In the genomic region with DNA sequence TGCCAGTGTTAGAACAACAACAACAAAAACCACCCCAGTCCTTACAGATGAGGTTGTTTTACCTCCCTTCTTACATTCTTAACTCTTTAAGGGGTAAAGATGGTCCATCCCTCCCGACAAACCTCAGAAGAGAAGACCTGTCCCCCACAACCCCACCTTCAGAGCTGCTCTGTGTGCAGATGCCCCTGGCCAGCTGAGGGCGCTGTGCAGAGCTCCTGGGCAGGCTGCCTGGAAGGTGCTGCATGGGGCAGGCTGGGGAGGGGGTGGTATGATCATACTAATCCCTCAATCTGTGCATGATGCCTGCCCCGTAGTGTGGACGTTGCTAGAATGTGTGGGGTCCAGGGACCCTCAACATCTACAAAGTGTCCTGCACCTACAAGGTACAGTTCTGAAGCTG, we compare ENCODE assay signal across 11 cellular contexts.
DNase-seq lines count a peak whose midpoint lies in the region; ATAC-seq and TF ChIP-seq lines count a peak whose summit lies in the region.
"Had no signal": no experiment of that assay in that cellular context is flagged by ENCODE, and none has a peak within 500 bp of the region (broad histone marks: within the 10 kb centered on the region; RNA-seq: fewer than 3 reads in every experiment).

No MANE protein-coding gene starts in this region.

- ATAC-seq in HG03520 (IDR thresholded peaks at IDR 0.05; ENCODE audit: unreplicated experiment) (no peak), GM19463 (IDR thresholded peaks at IDR 0.05; ENCODE audit: unreplicated experiment) (no peak)
- ATAC-seq: stimulated activated memory B cell treated with anti-CD40 and anti-IgM and Interleukin-4, amounts not matched to agents 10 μg/mL and 1 μg/mL and 100 μg/mL, for 72 hours had no signal

- H3K4me3 ChIP-seq in AG04449 (ENCODE audit: low read depth, low read length) (no peak overlapping the region), astrocyte of the spinal cord (ENCODE audit: low read depth, low read length) (no peak overlapping the region)

- TF ChIP-seq CTCF in AG04449 (IDR thresholded peaks at IDR 0.05; ENCODE audit: insufficient read depth, low read length, missing control alignments) = peak; percentile 21
- peak; percentile 33 for TF ChIP-seq CTCF in astrocyte of the spinal cord (IDR thresholded peaks at IDR 0.05; ENCODE audit: low read depth, low read length)

- POLR2A ChIA-PET in AG04449 (lab: Yijun Ruan, JAX) = no interaction called here
- POLR2A ChIA-PET in HEK293T (lab: Yijun Ruan, JAX) = no interaction called here

- in situ Hi-C loops in astrocyte of the spinal cord (cut with HindIII; ENCODE audit: low sequenced_read_pairs) = no loop called here

- CTCF ChIA-PET in AG04449 (lab: Yijun Ruan, JAX) (interaction anchor here (1.0 to 1.4 kb wide), 2 partner anchors 35 to 381 kb away, joined by 3 to 4 read pairs; no protein-coding TSS in a partner anchor), HEK293T (lab: Yijun Ruan, JAX) (interaction anchor here (0.5 to 0.8 kb wide), 3 partner anchors 26 to 411 kb away, joined by 3 to 5 read pairs (median 3); no protein-coding TSS in a partner anchor)

- no peak for DNase-seq in AG04449 (ENCODE audit: low read depth, low spot score)
- DNase-seq in HEK293T (ENCODE audit: extremely low spot score) = peak; percentile 41
- no peak for DNase-seq in astrocyte of the spinal cord (ENCODE audit: low read depth, low spot score)
- peak; percentile 53 for DNase-seq in iPS-NIHi7 (ENCODE audit: extremely low spot score)
- DNase-seq in T-helper 1 cell = no peak
- no peak for DNase-seq in SHP77 treated with DMSO at 0.1 percent for 48 hours (lab: John Stamatoyannopoulos, UW)
- DNase-seq: GDM1; stimulated activated CD4-positive, alpha-beta T cell treated with anti-CD3 and anti-CD28 coated beads, Interleukin-1b, Interleukin-23, amount 100 ng/mL, for 48 hours had no signal

TF ChIP-seq in HEK293T, 16 proteins besides CTCF, POLR2A, EP300 and RAD21:
- TF ChIP-seq FOXM1 (IDR thresholded peaks at IDR 0.05; ENCODE audit: borderline replicate concordance) (no peak), ZNF384 (IDR thresholded peaks at IDR 0.05) (no peak), FOXA1 (IDR thresholded peaks at IDR 0.05) (no peak), LEF1 (IDR thresholded peaks at IDR 0.05; ENCODE audit: borderline replicate concordance) (no peak), TARDBP (IDR thresholded peaks at IDR 0.05) (no peak), ELF4 (IDR thresholded peaks at IDR 0.05) (no peak), FOXK2 (IDR thresholded peaks at IDR 0.05) (no peak), BHLHE40 (IDR thresholded peaks at IDR 0.05; ENCODE audit: borderline replicate concordance) (no peak), CTBP1 (IDR thresholded peaks at IDR 0.05; ENCODE audit: borderline replicate concordance) (no peak), SP1 (IDR thresholded peaks at IDR 0.05) (no peak), HDGF (IDR thresholded peaks at IDR 0.05; ENCODE audit: borderline replicate concordance) (no peak), ARNT (IDR thresholded peaks at IDR 0.05) (no peak), SUZ12 (IDR thresholded peaks at IDR 0.05) (no peak), NFRKB (IDR thresholded peaks at IDR 0.05) (no peak), L3MBTL2 (conservative IDR thresholded peaks at IDR 0.05) (no peak)
- TF ChIP-seq, protein P1, sequence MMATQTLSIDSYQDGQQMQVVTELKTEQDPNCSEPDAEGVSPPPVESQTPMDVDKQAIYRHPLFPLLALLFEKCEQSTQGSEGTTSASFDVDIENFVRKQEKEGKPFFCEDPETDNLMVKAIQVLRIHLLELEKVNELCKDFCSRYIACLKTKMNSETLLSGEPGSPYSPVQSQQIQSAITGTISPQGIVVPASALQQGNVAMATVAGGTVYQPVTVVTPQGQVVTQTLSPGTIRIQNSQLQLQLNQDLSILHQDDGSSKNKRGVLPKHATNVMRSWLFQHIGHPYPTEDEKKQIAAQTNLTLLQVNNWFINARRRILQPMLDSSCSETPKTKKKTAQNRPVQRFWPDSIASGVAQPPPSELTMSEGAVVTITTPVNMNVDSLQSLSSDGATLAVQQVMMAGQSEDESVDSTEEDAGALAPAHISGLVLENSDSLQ (IDR thresholded peaks at IDR 0.05) = no peak

Comparison
In these comparisons a context has a peak if more than half of its experiments do, and no peak if none do; other contexts are left out.
1. DNase-seq: peak in HEK293T (single experiment) and iPS-NIHi7 (single experiment); none in AG04449 (single experiment), astrocyte of the spinal cord (single experiment), T-helper 1 cell (0 of 5) and SHP77 treated with DMSO at 0.1 percent for 48 hours (single experiment).